8 cellular contexts compared by ENCODE assay signal in genomic region chr1:243848165-243849088, GRCh38. TPM values are rescaled to one million over a fixed set of nuclear protein-coding genes. Genes with fewer than 3 reads are reported as not detected.
DNase-seq lines count a peak whose midpoint lies in the region; ATAC-seq, FAIRE-seq and TF ChIP-seq lines count a peak whose summit lies in the region.

No MANE protein-coding gene starts in this region.

- H3K18ac ChIP-seq in mesendoderm (ENCODE audit: low read length) = no peak overlapping the region

- H4K8ac ChIP-seq in mesendoderm (ENCODE audit: low read depth, low read length) = no peak overlapping the region

- H2BK15ac ChIP-seq in mesendoderm (replicated peaks; ENCODE audit: low read depth) = no peak overlapping the region

- peak overlapping the region; percentile 85 for H3K56ac ChIP-seq in mesendoderm (ENCODE audit: low read length)

- peak overlapping the region; percentile 96 for H3K27ac ChIP-seq in left ventricle myocardium inferior (replicated peaks)
- no peak overlapping the region for H3K27ac ChIP-seq in K562 (ENCODE audit: extremely low read depth, low read depth, low read length)
- H3K27ac ChIP-seq in mesendoderm (ENCODE audit: low read depth, low read length) = peak overlapping the region; percentile 69
- peak overlapping the region; percentile 99 for H3K27ac ChIP-seq in vagina

- no peak for TF ChIP-seq RAD21 in K562 (CRISPR knock-in tag; conservative IDR thresholded peaks at IDR 0.05 in 1 of 2, IDR thresholded peaks at IDR 0.05 in 1 of 2)

- H3K9me3 ChIP-seq in left ventricle myocardium inferior (replicated peaks) (no peaks in the 10 kb centered on the region), K562 (replicated peaks; ENCODE audit: control insufficient read depth, insufficient read depth, low read depth, low read length) (no peaks in the 10 kb centered on the region), vagina (no peaks in the 10 kb centered on the region)

- peaks cover 45% of the 10 kb centered on the region for H3K27me3 ChIP-seq in left ventricle myocardium inferior (ENCODE audit: low read depth)
- peaks cover 4 to 6% of the 10 kb centered on the region in 2 experiments; a peak in 3 of 5 replicates for H3K27me3 ChIP-seq in K562 (ENCODE audit: control insufficient read depth in 2 of 2, insufficient read depth in 2 of 2, low read length in 2 of 2)
- no peaks in the 10 kb centered on the region for H3K27me3 ChIP-seq in mesendoderm (ENCODE audit: insufficient read depth, low read length, poor library complexity)
- no peaks in the 10 kb centered on the region for H3K27me3 ChIP-seq in vagina

- POLR2A ChIA-PET in K562 (lab: Yijun Ruan, JAX) = no interaction called here

- no peak overlapping the region for H2AK5ac ChIP-seq in mesendoderm (ENCODE audit: low read length)

- H3K4ac ChIP-seq in mesendoderm (ENCODE audit: low read depth, low read length) = no peak overlapping the region

- in situ Hi-C loops in K562 (cut with MboI) = no loop called here

- H3K36me3 ChIP-seq in left ventricle myocardium inferior = no peaks in the 10 kb centered on the region
- H3K36me3 ChIP-seq in K562 (ENCODE audit: control insufficient read depth, insufficient read depth, low read length) = no peaks in the 10 kb centered on the region
- no peaks in the 10 kb centered on the region for H3K36me3 ChIP-seq in mesendoderm (ENCODE audit: control insufficient read depth, insufficient read depth, low read length)
- no peaks in the 10 kb centered on the region for H3K36me3 ChIP-seq in vagina

- no peak overlapping the region for H2BK5ac ChIP-seq in mesendoderm (ENCODE audit: low read length)

- H4K20me1 ChIP-seq in K562 (replicated peaks; ENCODE audit: control insufficient read depth, insufficient read depth, low read length) = no peaks in the 10 kb centered on the region

- 4% methylated on average over 8 of the region's 8 CpGs for WGBS in K562 (ENCODE audit: insufficient coverage, low coverage, missing lambda C conversion rate)
- WGBS in mesendoderm (ENCODE audit: extremely low coverage, insufficient coverage, low lambda C conversion rate) = no CpG with 5 or more reads among the region's 8 CpGs

- H3K4me1 ChIP-seq in left ventricle myocardium inferior (peaks cover 38% of the 10 kb centered on the region), K562 (replicated peaks in 1 of 2; ENCODE audit: control insufficient read depth in 2 of 2, insufficient read depth in 2 of 2, low read length in 2 of 2) (peaks cover 4 to 17% of the 10 kb centered on the region in 2 experiments; a peak in 3 of 5 replicates), mesendoderm (ENCODE audit: control insufficient read depth, low read depth, low read length) (no peaks in the 10 kb centered on the region), vagina (peaks cover 38% of the 10 kb centered on the region)

- TF ChIP-seq CTCF in left ventricle myocardium inferior (IDR thresholded peaks at IDR 0.05; ENCODE audit: borderline replicate concordance) (no peak), K562 (IDR thresholded peaks at IDR 0.05 in 2 of 3, conservative IDR thresholded peaks at IDR 0.05 in 1 of 3; ENCODE audit: insufficient read depth in 2 of 3, low read depth in 1 of 3, low read length in 3 of 3) (no peak), vagina (IDR thresholded peaks at IDR 0.05) (no peak)

- DNase-seq in left ventricle myocardium inferior (no peak), Right ventricle myocardium inferior (ENCODE audit: missing footprints) (no peak), K562 (ENCODE audit: extremely low read depth in 1 of 4, low spot score in 3 of 4) (no peak), mesendoderm (no peak), vagina (ENCODE audit: extremely low spot score in 2 of 2) (no peak), SHP77 treated with DMSO at 0.1 percent for 48 hours (lab: John Stamatoyannopoulos, UW) (no peak), Ammon's horn (ENCODE audit: low spot score) (no peak)

- no peaks in the 10 kb centered on the region for H3K79me2 ChIP-seq in K562 (ENCODE audit: control insufficient read depth, insufficient read depth, low read length)
- H3K79me2 ChIP-seq in mesendoderm (ENCODE audit: control insufficient read depth, insufficient read depth, low read length) = peaks cover 21% of the 10 kb centered on the region

- FAIRE-seq in K562 (lab: Jason Lieb, UNC) = peak; percentile 23

- no peak for TF ChIP-seq EP300 in K562 (IDR thresholded peaks at IDR 0.05; ENCODE audit: low read length)

- BruUV-seq in K562 (replicated peaks; lab: Mats Ljungman, UMichigan) = no TSS peak

- no peak overlapping the region for H4K5ac ChIP-seq in mesendoderm (ENCODE audit: low read length)

- CTCF ChIA-PET in K562 (lab: Yijun Ruan, JAX; ENCODE audit: low intra/inter-chr PET ratio) = no interaction called here

- peaks cover 3% of the 10 kb centered on the region for H3K79me1 ChIP-seq in mesendoderm (ENCODE audit: low read length)

- H3K9ac ChIP-seq in K562 (ENCODE audit: insufficient read depth in 1 of 2, low read depth in 2 of 2, low read length in 2 of 2) (no peak overlapping the region), mesendoderm (ENCODE audit: low read length) (peak overlapping the region; percentile 68)

- H3K9me1 ChIP-seq in K562 (ENCODE audit: control insufficient read depth, insufficient read depth, low read length) = no peaks in the 10 kb centered on the region

- H3K23ac ChIP-seq in mesendoderm (ENCODE audit: low read length) = no peak overlapping the region

- H3K4me2 ChIP-seq in K562 (ENCODE audit: insufficient read depth, low read length) (no peak overlapping the region), mesendoderm (ENCODE audit: low read length) (peak overlapping the region; percentile 61)

- TF ChIP-seq POLR2A in K562 (conservative IDR thresholded peaks at IDR 0.05) (no peak), vagina (IDR thresholded peaks at IDR 0.05) (no peak)

- H3K4me3 ChIP-seq in left ventricle myocardium inferior = peak overlapping the region; percentile 89
- H3K4me3 ChIP-seq in K562 = no peak overlapping the region
- H3K4me3 ChIP-seq in mesendoderm (ENCODE audit: low read length) = peak overlapping the region; percentile 76
- peak overlapping the region; percentile 78 to 92 for H3K4me3 ChIP-seq in vagina

- H2AFZ ChIP-seq in K562 (ENCODE audit: low read depth, low read length) = no peak overlapping the region

- H2BK120ac ChIP-seq in mesendoderm (ENCODE audit: low read depth, low read length) = no peak overlapping the region

- intact Hi-C loops in left ventricle myocardium inferior (cut with micrococcal nuclease) = no loop called here
- intact Hi-C loops in Right ventricle myocardium inferior (cut with DNase I) = loop anchor here (5.0 kb wide), 1 partner anchor 51 kb away; no protein-coding TSS in a partner anchor
- intact Hi-C loops in K562 (cut with micrococcal nuclease) = no loop called here
- intact Hi-C loops in vagina (cut with DNase I) = no loop called here

- ATAC-seq in Right ventricle myocardium inferior (no peak), K562 (no peak), GM19035 (IDR thresholded peaks at IDR 0.05; ENCODE audit: unreplicated experiment) (no peak)

TF ChIP-seq in K562, 482 proteins besides CTCF, POLR2A, EP300 and RAD21:
- TF ChIP-seq SMC3 (conservative IDR thresholded peaks at IDR 0.05; ENCODE audit: insufficient read depth, low read depth, low read length) (no peak), CBX8 (IDR thresholded peaks at IDR 0.05; ENCODE audit: borderline replicate concordance, extremely low read depth, low read depth, low read length, poor library complexity, severe bottlenecking) (peak; percentile 92), SLC30A9 (CRISPR knock-in tag; IDR thresholded peaks at IDR 0.05) (no peak), CBX2 (IDR thresholded peaks at IDR 0.05; ENCODE audit: insufficient read depth, low read length, poor library complexity, severe bottlenecking) (peak; percentile 76)

RNA-seq across cellular contexts. Expression of gene AKT3, which starts 1.6 kb away (rescaled TPM):
- total RNA-seq in left ventricle myocardium inferior (20.6 TPM), Right ventricle myocardium inferior (19.1 TPM), K562 (2014; rRNA removed) (under 0.01 and 0.18 TPM in 2 replicates), K562 (2014; rRNA removed; fragmentation: Illumina TruSeq; extraction: Trizol) (0.22 and 0.36 TPM in 2 replicates), K562 (2015; rRNA removed; fragmentation: Illumina TruSeq; extraction: Trizol) (0.04 and 0.18 TPM in 2 replicates), K562 (2021) (0.31 TPM in 2 replicates), vagina (61.9 TPM)
- total RNA-seq in K562 (2011; cell fraction: chromatin; rRNA removed; ENCODE audit: low replicate concordance) = 0.32 and 1.2 TPM in 2 replicates
- total RNA-seq in K562 (2011; cell fraction: nucleolus; rRNA removed) = 0.13 and 0.17 TPM in 2 replicates
- 0.59 and 2.4 TPM in 2 replicates for total RNA-seq in K562 (2011; cell fraction: nucleoplasm; rRNA removed)
- polyA plus RNA-seq in K562 (2011; rRNA removed) (0.14 and 0.54 TPM in 2 replicates), K562 (2014; fragmentation: Illumina TruSeq; extraction: Trizol) (0.12 and 0.22 TPM in 2 replicates), K562 (2014; fragmentation: Nextera tagmentation; extraction: Ambion mirVana) (under 1 TPM in 1 of 2 experiments, not detected in 1; 0.04 TPM), K562 (2014; rRNA removed) (0.04 TPM in 2 replicates)
- polyA plus RNA-seq in K562 (2011; cell fraction: cytosol; rRNA removed) = 0.10 and 0.18 TPM in 2 replicates
- polyA plus RNA-seq in K562 (2011; cell fraction: nucleus; rRNA removed) = 0.21 and 0.46 TPM in 2 replicates
- polyA plus RNA-seq in K562 (2012) = 0.15 and 0.22 TPM in 2 replicates
- 0.48 and 0.84 TPM in 2 replicates for polyA minus RNA-seq in K562 (2011; rRNA and poly(A)+ RNA removed)
- 0.27 and 0.29 TPM in 2 replicates for polyA minus RNA-seq in K562 (2011; cell fraction: cytosol; rRNA and poly(A)+ RNA removed)
- 0.11 and 0.81 TPM in 2 replicates for polyA minus RNA-seq in K562 (2011; cell fraction: nucleus; rRNA and poly(A)+ RNA removed)
- polyA plus RNA-seq in mesendoderm (2013, experiment 1 of 2) = 9.7 TPM
- 10.8 TPM for polyA plus RNA-seq in mesendoderm (2013, experiment 2 of 2)
